Comparison of ENCODE assay signal across 1 cellular context in the genomic region with DNA sequence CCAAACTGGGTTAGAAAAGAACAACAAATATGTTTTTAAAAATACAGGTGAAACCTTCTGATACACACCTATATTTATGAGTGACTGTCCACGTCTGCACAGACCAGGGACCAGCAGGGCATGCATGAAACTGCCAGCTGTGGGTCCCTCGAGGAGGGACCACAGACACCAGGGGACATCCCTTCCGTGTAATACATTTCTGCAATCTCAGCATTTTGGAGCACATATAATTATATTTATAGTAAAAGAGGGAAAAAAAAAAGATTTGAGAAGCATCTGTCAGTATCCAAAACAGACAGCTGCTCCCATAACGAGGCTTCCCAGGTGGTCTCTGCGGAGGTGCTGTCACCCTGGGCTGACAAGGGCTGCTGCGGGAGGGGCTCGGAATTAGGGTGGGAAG.
TF ChIP-seq lines count a peak whose summit lies in the region.

No MANE protein-coding gene starts in this region.

TF ChIP-seq in IMR-90, 13 proteins besides CTCF, POLR2A, EP300 and RAD21 (continued from another document):
- no peak for TF ChIP-seq CHD1 (IDR thresholded peaks at IDR 0.05; ENCODE audit: low read depth, low read length)
